In the genomic region with DNA sequence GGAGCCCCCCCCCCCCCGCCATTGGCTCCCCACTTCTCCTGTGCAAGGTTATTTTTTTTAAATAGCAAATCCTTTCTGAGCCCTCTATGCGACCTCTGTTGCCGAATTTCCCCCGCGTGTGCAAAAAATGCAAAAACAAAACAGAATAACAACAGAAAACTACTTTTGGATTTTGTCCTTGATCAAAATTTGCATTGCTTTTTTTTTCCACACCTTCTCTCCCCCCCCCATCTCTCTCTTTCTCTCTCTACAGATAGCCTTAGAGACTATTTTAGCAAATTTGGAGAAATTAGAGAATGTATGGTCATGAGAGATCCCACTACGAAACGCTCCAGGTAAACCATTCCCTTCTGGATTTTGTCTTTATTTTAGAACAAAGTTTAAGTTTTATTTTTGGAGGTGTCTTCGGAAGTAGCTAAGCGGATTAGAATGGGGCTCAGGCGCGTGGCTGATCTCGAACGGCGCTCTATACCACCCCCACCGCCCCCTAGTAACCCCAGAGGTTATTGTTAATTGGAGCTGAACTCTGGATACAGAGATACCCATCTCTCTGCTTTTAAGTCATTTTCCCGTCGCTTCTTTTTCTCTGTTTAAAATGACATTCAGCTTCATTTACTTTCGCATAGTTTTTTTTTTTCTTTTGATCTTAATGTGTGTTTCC, we compare ENCODE assay signal across 8 cellular contexts. TPM values are rescaled to one million over a fixed set of nuclear protein-coding genes. Genes with fewer than 3 reads are reported as not detected.
DNase-seq lines count a peak whose midpoint lies in the region; ATAC-seq and TF ChIP-seq lines count a peak whose summit lies in the region.

No MANE protein-coding gene starts in this region.

- peak overlapping the region; percentile 58 for H3K27ac Mint-ChIP-seq in dendritic cell treated with granulocyte-macrophage colony-stimulating factor and Interleukin-4, amounts not matched to agents 40 ng/mL and 50 ng/mL, for 4 days
- peak overlapping the region; percentile 69 to 97 for H3K27ac Mint-ChIP-seq in natural killer cell

- peak; percentile 41 for DNase-seq in NCI-H748 (lab: John Stamatoyannopoulos, UW; ENCODE audit: unreplicated experiment)
- DNase-seq in NCI-H748 treated with DMSO at 0.1 percent for 48 hours (lab: John Stamatoyannopoulos, UW) = no peak
- DNase-seq in RKO (ENCODE audit: low spot score) = peak; percentile 36
- DNase-seq in natural killer cell = no peak
- DNase-seq in occipital lobe (lab: John Stamatoyannopoulos, UW) = no peak

- peak overlapping the region; percentile 86 for H3K4me3 Mint-ChIP-seq in dendritic cell treated with granulocyte-macrophage colony-stimulating factor and Interleukin-4, amounts not matched to agents 40 ng/mL and 50 ng/mL, for 4 days
- peak overlapping the region; percentile 97 for H3K4me3 Mint-ChIP-seq in natural killer cell

- intact Hi-C loops in dendritic cell treated with granulocyte-macrophage colony-stimulating factor and Interleukin-4, amounts not matched to agents 40 ng/mL and 50 ng/mL, for 4 days (cut with micrococcal nuclease) = no loop called here
- intact Hi-C loops in natural killer cell (cut with micrococcal nuclease) = no loop called here

- peaks cover 28% of the 10 kb centered on the region for H3K4me1 Mint-ChIP-seq in dendritic cell treated with granulocyte-macrophage colony-stimulating factor and Interleukin-4, amounts not matched to agents 40 ng/mL and 50 ng/mL, for 4 days (ENCODE audit: low read depth)
- peaks cover 34 to 35% of the 10 kb centered on the region in 2 donors for H3K4me1 Mint-ChIP-seq in natural killer cell

- TF ChIP-seq CTCF in natural killer cell (IDR thresholded peaks at IDR 0.05) = no peak

- H3K9me3 Mint-ChIP-seq in dendritic cell treated with granulocyte-macrophage colony-stimulating factor and Interleukin-4, amounts not matched to agents 40 ng/mL and 50 ng/mL, for 4 days = no peaks in the 10 kb centered on the region
- no peaks in the 10 kb centered on the region for H3K9me3 Mint-ChIP-seq in natural killer cell

- H3K36me3 Mint-ChIP-seq in dendritic cell treated with granulocyte-macrophage colony-stimulating factor and Interleukin-4, amounts not matched to agents 40 ng/mL and 50 ng/mL, for 4 days (ENCODE audit: low read depth) = peaks cover 11% of the 10 kb centered on the region
- peaks cover 10% of the 10 kb centered on the region for H3K36me3 Mint-ChIP-seq in natural killer cell

- H3K27me3 Mint-ChIP-seq in dendritic cell treated with granulocyte-macrophage colony-stimulating factor and Interleukin-4, amounts not matched to agents 40 ng/mL and 50 ng/mL, for 4 days = peaks cover 32% of the 10 kb centered on the region
- H3K27me3 Mint-ChIP-seq in natural killer cell (ENCODE audit: low read depth in 2 of 2) = peaks cover 0 to 3% of the 10 kb centered on the region in 2 donors

- ATAC-seq in natural killer cell = no peak
- no peak for ATAC-seq in HG03196 (IDR thresholded peaks at IDR 0.05; ENCODE audit: unreplicated experiment)
- ATAC-seq in GM18858 (IDR thresholded peaks at IDR 0.05; ENCODE audit: unreplicated experiment) = no peak

RNA-seq across cellular contexts. Expression of a gene that starts 1.0 kb away (rescaled TPM):
- total RNA-seq in natural killer cell (100 to 1,000 TPM in 1 of 3 donors, 10 to 100 TPM in 2; 95.5 to 145 (median 96.8) TPM), occipital lobe (44.6 TPM)

Comparison
In these comparisons a context has a peak if more than half of its experiments do, and no peak if none do; other contexts are left out.
1. DNase-seq: peak in NCI-H748 (single experiment) and RKO (single experiment); none in NCI-H748 treated with DMSO at 0.1 percent for 48 hours (single experiment), natural killer cell (single experiment) and occipital lobe (single experiment).